Comparison of ENCODE assay signal across 2 cellular contexts in genomic region chr1:160018900-160019299, GRCh38.
TF ChIP-seq lines count a peak whose summit lies in the region.

No MANE protein-coding gene starts in this region.

TF ChIP-seq in IMR-90, 13 proteins besides CTCF, POLR2A, EP300 and RAD21:
- TF ChIP-seq RFX5 (IDR thresholded peaks at IDR 0.05; ENCODE audit: low read depth, low read length) (no peak), FOS (IDR thresholded peaks at IDR 0.05; ENCODE audit: low read depth, low read length) (peak; percentile 24; the same call in 1 of the 2 replicates)

TF ChIP-seq in HEK293T, 16 proteins besides CTCF, POLR2A, EP300 and RAD21:
- TF ChIP-seq BHLHE40 (IDR thresholded peaks at IDR 0.05; ENCODE audit: borderline replicate concordance), result no peak
- no peak for TF ChIP-seq SP1 (IDR thresholded peaks at IDR 0.05)
- TF ChIP-seq SUZ12 (IDR thresholded peaks at IDR 0.05), result no peak
- TF ChIP-seq FOXK2 (IDR thresholded peaks at IDR 0.05), result no peak
